ENCODE assay signal across 1 cellular context in genomic region chr14:32013083-32013482, GRCh38.
A peak's percentile ranks its signal among the peaks of the same experiment; 100 is the strongest.
TF ChIP-seq lines count a peak whose summit lies in the region.

No MANE protein-coding gene starts in this region.

TF ChIP-seq in HepG2, 621 proteins besides CTCF, POLR2A, EP300 and RAD21 (continued from another document and continues in another):
- TF ChIP-seq U2AF2 (IDR thresholded peaks at IDR 0.05; ENCODE audit: low read depth, low read length) (no peak), NR2F1 (CRISPR knock-in tag; IDR thresholded peaks at IDR 0.05) (0 out of 4 replicates have a peak, but pooled peaks of 1 of the 2 experiments have one; percentile 12), GLI4 (CRISPR knock-in tag; IDR thresholded peaks at IDR 0.05; ENCODE audit: borderline replicate concordance) (no peak), ADNP (CRISPR knock-in tag; IDR thresholded peaks at IDR 0.05) (no peak), ZNF780A (CRISPR knock-in tag; IDR thresholded peaks at IDR 0.05) (no peak), FOSL2 (CRISPR knock-in tag; IDR thresholded peaks at IDR 0.05) (peak; percentile 48; the same call in 1 of the 2 replicates), GATAD1 (CRISPR knock-in tag; IDR thresholded peaks at IDR 0.05) (no peak), ERF (CRISPR knock-in tag; IDR thresholded peaks at IDR 0.05) (0 out of 2 replicates have a peak, but pooled peaks have one; percentile 40), ZNF878 (CRISPR knock-in tag; IDR thresholded peaks at IDR 0.05) (no peak), NR2F2 (IDR thresholded peaks at IDR 0.05; ENCODE audit: borderline replicate concordance, low read depth) (no peak), STAG1 (CRISPR knock-in tag; IDR thresholded peaks at IDR 0.05) (peak; percentile 78), SUZ12 (IDR thresholded peaks at IDR 0.05; ENCODE audit: low read depth, low read length) (no peak), IRF9 (CRISPR knock-in tag; IDR thresholded peaks at IDR 0.05; ENCODE audit: borderline replicate concordance) (no peak), ZSCAN12 (CRISPR knock-in tag; IDR thresholded peaks at IDR 0.05) (no peak), JUND (CRISPR knock-in tag; IDR thresholded peaks at IDR 0.05) (no peak), ZFP82 (CRISPR knock-in tag; IDR thresholded peaks at IDR 0.05; ENCODE audit: borderline replicate concordance) (no peak), ZFAT (CRISPR knock-in tag; conservative IDR thresholded peaks at IDR 0.05) (no peak), NFYC (CRISPR knock-in tag; IDR thresholded peaks at IDR 0.05) (peak; percentile 14; the same call in 1 of the 2 replicates), CEBPG (CRISPR knock-in tag; IDR thresholded peaks at IDR 0.05) (0 out of 2 replicates have a peak, but pooled peaks have one; percentile 2), ZNF746 (CRISPR knock-in tag; IDR thresholded peaks at IDR 0.05) (no peak), ZNF552 (CRISPR knock-in tag; IDR thresholded peaks at IDR 0.05; ENCODE audit: borderline replicate concordance) (0 out of 2 replicates have a peak, but pooled peaks have one; percentile 24), HMG20B (CRISPR knock-in tag; conservative IDR thresholded peaks at IDR 0.05) (no peak), ZNF546 (CRISPR knock-in tag; conservative IDR thresholded peaks at IDR 0.05) (no peak), ZNF251 (CRISPR knock-in tag; IDR thresholded peaks at IDR 0.05) (peak; percentile 55; the same call in 1 of the 2 replicates), NR3C1 (CRISPR knock-in tag; IDR thresholded peaks at IDR 0.05) (no peak), ZBTB1 (CRISPR knock-in tag; IDR thresholded peaks at IDR 0.05; ENCODE audit: borderline replicate concordance) (no peak), YEATS2 (CRISPR knock-in tag; IDR thresholded peaks at IDR 0.05; ENCODE audit: borderline replicate concordance) (peak; percentile 50; the same call in 1 of the 2 replicates), HNRNPUL1 (IDR thresholded peaks at IDR 0.05; ENCODE audit: low read depth, low read length) (no peak), ZFP62 (CRISPR knock-in tag; IDR thresholded peaks at IDR 0.05) (no peak), XRCC5 (optimal IDR thresholded peaks at IDR 0.05; ENCODE audit: low read length) (peak; percentile 62), TFDP1 (CRISPR knock-in tag; IDR thresholded peaks at IDR 0.05; ENCODE audit: borderline replicate concordance) (0 out of 2 replicates have a peak, but pooled peaks have one; percentile 23), ZNF530 (CRISPR knock-in tag; IDR thresholded peaks at IDR 0.05; ENCODE audit: low read depth) (no peak), ZNF253 (CRISPR knock-in tag; IDR thresholded peaks at IDR 0.05; ENCODE audit: borderline replicate concordance) (no peak), SMC3 (IDR thresholded peaks at IDR 0.05; ENCODE audit: low read length) (peak; percentile 50; the same call in 1 of the 2 replicates), AKAP8 (CRISPR knock-in tag; IDR thresholded peaks at IDR 0.05) (no peak), ETV5 (CRISPR knock-in tag; IDR thresholded peaks at IDR 0.05; ENCODE audit: borderline replicate concordance) (0 out of 2 replicates have a peak, but pooled peaks have one; percentile 22), MAFF (IDR thresholded peaks at IDR 0.05; ENCODE audit: low read depth, low read length) (no peak), GMEB2 (CRISPR knock-in tag; IDR thresholded peaks at IDR 0.05; ENCODE audit: low read depth) (no peak), IRF1 (CRISPR knock-in tag; IDR thresholded peaks at IDR 0.05; ENCODE audit: low read depth) (no peak), HOMEZ (CRISPR knock-in tag; IDR thresholded peaks at IDR 0.05; ENCODE audit: low read depth) (no peak), ZNF572 (CRISPR knock-in tag; IDR thresholded peaks at IDR 0.05) (no peak), FOXK1 (CRISPR knock-in tag; IDR thresholded peaks at IDR 0.05; ENCODE audit: borderline replicate concordance, low read depth) (peak; percentile 46; the same call in 1 of the 2 replicates), AHDC1 (CRISPR knock-in tag; IDR thresholded peaks at IDR 0.05; ENCODE audit: borderline replicate concordance) (no peak), NR2F6 (IDR thresholded peaks at IDR 0.05) (no peak), NR2F6 (CRISPR knock-in tag; IDR thresholded peaks at IDR 0.05) (0 out of 2 replicates have a peak, but pooled peaks have one; percentile 16), RARA (CRISPR knock-in tag; IDR thresholded peaks at IDR 0.05) (no peak), ZKSCAN1 (IDR thresholded peaks at IDR 0.05; ENCODE audit: low read length) (peak; percentile 81; the same call in 1 of the 2 replicates), ATF3 (CRISPR knock-in tag; IDR thresholded peaks at IDR 0.05) (no peak), CCAR2 (optimal IDR thresholded peaks at IDR 0.05; ENCODE audit: low read depth, low read length) (no peak)
- TF ChIP-seq, protein P1, sequence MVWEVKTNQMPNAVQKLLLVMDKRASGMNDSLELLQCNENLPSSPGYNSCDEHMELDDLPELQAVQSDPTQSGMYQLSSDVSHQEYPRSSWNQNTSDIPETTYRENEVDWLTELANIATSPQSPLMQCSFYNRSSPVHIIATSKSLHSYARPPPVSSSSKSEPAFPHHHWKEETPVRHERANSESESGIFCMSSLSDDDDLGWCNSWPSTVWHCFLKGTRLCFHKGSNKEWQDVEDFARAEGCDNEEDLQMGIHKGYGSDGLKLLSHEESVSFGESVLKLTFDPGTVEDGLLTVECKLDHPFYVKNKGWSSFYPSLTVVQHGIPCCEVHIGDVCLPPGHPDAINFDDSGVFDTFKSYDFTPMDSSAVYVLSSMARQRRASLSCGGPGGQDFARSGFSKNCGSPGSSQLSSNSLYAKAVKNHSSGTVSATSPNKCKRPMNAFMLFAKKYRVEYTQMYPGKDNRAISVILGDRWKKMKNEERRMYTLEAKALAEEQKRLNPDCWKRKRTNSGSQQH (CRISPR knock-in tag; IDR thresholded peaks at IDR 0.05; ENCODE audit: low read depth) = no peak
- TF ChIP-seq, protein P2, sequence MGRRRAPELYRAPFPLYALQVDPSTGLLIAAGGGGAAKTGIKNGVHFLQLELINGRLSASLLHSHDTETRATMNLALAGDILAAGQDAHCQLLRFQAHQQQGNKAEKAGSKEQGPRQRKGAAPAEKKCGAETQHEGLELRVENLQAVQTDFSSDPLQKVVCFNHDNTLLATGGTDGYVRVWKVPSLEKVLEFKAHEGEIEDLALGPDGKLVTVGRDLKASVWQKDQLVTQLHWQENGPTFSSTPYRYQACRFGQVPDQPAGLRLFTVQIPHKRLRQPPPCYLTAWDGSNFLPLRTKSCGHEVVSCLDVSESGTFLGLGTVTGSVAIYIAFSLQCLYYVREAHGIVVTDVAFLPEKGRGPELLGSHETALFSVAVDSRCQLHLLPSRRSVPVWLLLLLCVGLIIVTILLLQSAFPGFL (CRISPR knock-in tag; IDR thresholded peaks at IDR 0.05) = no peak
- TF ChIP-seq, protein P3, sequence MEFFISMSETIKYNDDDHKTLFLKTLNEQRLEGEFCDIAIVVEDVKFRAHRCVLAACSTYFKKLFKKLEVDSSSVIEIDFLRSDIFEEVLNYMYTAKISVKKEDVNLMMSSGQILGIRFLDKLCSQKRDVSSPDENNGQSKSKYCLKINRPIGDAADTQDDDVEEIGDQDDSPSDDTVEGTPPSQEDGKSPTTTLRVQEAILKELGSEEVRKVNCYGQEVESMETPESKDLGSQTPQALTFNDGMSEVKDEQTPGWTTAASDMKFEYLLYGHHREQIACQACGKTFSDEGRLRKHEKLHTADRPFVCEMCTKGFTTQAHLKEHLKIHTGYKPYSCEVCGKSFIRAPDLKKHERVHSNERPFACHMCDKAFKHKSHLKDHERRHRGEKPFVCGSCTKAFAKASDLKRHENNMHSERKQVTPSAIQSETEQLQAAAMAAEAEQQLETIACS (CRISPR knock-in tag; IDR thresholded peaks at IDR 0.05) = no peak
- TF ChIP-seq, protein P4, sequence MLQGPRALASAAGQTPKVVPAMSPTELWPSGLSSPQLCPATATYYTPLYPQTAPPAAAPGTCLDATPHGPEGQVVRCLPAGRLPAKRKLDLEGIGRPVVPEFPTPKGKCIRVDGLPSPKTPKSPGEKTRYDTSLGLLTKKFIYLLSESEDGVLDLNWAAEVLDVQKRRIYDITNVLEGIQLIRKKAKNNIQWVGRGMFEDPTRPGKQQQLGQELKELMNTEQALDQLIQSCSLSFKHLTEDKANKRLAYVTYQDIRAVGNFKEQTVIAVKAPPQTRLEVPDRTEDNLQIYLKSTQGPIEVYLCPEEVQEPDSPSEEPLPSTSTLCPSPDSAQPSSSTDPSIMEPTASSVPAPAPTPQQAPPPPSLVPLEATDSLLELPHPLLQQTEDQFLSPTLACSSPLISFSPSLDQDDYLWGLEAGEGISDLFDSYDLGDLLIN (CRISPR knock-in tag; IDR thresholded peaks at IDR 0.05; ENCODE audit: borderline replicate concordance) = no peak
